1 cellular context compared by ENCODE assay signal in the genomic region with DNA sequence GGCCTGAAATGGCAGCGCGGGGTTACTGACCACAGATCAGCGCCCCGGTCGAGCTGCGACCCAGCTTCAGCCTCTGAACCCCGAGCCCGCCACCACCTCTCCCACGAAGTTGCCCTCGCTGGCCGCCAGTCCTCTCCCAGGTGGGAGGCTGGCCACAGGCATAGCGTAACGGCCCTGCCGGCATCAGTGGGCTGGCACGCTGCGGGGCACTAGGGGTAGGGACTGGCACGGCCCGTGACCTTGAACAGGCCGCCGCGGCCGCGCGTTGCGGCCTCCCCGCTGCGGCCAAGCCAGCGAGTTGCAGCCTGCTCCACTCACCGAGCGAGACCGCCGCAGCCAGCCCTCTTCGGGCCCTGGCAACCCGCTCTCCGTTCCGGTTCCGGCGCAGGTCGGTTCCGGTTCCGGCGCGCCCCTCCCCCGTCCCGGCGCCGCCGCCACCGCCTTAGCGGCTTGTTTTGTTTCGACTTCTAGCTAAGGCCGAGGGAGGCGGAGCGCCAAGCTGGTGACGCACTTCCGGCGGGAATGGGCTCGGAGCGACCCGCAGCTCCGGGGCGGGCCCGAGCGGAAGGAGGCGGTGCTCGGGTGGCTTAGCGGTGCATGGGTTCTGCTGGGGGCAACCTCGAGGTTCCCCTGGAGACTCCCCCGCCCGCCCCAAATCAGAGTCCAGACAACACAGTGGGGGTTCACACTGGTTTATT.
TF ChIP-seq lines count a peak whose summit lies in the region.

Gene USP19 (minus strand): TSS at position 386 of the 698 bp plus-strand sequence. CDS start 1,678 bp downstream, outside the sequence.

TF ChIP-seq in K562, 482 proteins besides CTCF, POLR2A, EP300 and RAD21 (continued from another document and continues in another):
- TF ChIP-seq, protein P1, sequence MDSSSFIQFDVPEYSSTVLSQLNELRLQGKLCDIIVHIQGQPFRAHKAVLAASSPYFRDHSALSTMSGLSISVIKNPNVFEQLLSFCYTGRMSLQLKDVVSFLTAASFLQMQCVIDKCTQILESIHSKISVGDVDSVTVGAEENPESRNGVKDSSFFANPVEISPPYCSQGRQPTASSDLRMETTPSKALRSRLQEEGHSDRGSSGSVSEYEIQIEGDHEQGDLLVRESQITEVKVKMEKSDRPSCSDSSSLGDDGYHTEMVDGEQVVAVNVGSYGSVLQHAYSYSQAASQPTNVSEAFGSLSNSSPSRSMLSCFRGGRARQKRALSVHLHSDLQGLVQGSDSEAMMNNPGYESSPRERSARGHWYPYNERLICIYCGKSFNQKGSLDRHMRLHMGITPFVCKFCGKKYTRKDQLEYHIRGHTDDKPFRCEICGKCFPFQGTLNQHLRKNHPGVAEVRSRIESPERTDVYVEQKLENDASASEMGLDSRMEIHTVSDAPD (CRISPR knock-in tag; IDR thresholded peaks at IDR 0.05) = no peak
- TF ChIP-seq L3MBTL2 (IDR thresholded peaks at IDR 0.05) (peak; percentile 24; the same call in 1 of the 2 replicates), HLTF (IDR thresholded peaks at IDR 0.05) (0 out of 2 replicates have a peak, but pooled peaks have one; percentile 30), ZBTB40 (IDR thresholded peaks at IDR 0.05) (peak; percentile 96), ZBTB40 (CRISPR knock-in tag; IDR thresholded peaks at IDR 0.05) (no peak), POLR2B (IDR thresholded peaks at IDR 0.05; ENCODE audit: low read depth, partially characterized antibody) (peak; percentile 65), ZNF431 (CRISPR knock-in tag; IDR thresholded peaks at IDR 0.05) (no peak), HDAC2 (IDR thresholded peaks at IDR 0.05) (no peak), DEAF1 (CRISPR knock-in tag; IDR thresholded peaks at IDR 0.05) (no peak), ZNF274 (IDR thresholded peaks at IDR 0.05; ENCODE audit: borderline replicate concordance, low read depth, low read length) (no peak), FOXJ3 (CRISPR knock-in tag; IDR thresholded peaks at IDR 0.05) (no peak), TFAP4 (CRISPR knock-in tag; IDR thresholded peaks at IDR 0.05; ENCODE audit: borderline replicate concordance) (peak; percentile 63; the same call in 1 of the 2 replicates), HMGXB4 (CRISPR knock-in tag; IDR thresholded peaks at IDR 0.05) (no peak), FOXP1 (CRISPR knock-in tag; IDR thresholded peaks at IDR 0.05) (peak; percentile 65; the same call in 1 of the 2 replicates), KLF13 (tag; IDR thresholded peaks at IDR 0.05; ENCODE audit: borderline replicate concordance, low read depth) (no peak), MEF2D (tag; conservative IDR thresholded peaks at IDR 0.05; ENCODE audit: low read depth) (no peak), RFX5 (IDR thresholded peaks at IDR 0.05; ENCODE audit: low read depth, low read length) (no peak), BRD9 (IDR thresholded peaks at IDR 0.05; ENCODE audit: low read depth, partially characterized antibody) (no peak), YBX1 (IDR thresholded peaks at IDR 0.05) (no peak), SRSF1 (IDR thresholded peaks at IDR 0.05; ENCODE audit: low read depth, low read length) (no peak), KAT8 (IDR thresholded peaks at IDR 0.05; ENCODE audit: low read depth) (no peak), CBFB (CRISPR knock-in tag; IDR thresholded peaks at IDR 0.05) (no peak), KAT2B (IDR thresholded peaks at IDR 0.05; ENCODE audit: low read depth, low read length) (no peak), MEF2A (IDR thresholded peaks at IDR 0.05; ENCODE audit: control insufficient read depth, low read depth, low read length) (no peak), GABPB1 (CRISPR knock-in tag; IDR thresholded peaks at IDR 0.05) (peak; percentile 96)
- TF ChIP-seq, protein P2, sequence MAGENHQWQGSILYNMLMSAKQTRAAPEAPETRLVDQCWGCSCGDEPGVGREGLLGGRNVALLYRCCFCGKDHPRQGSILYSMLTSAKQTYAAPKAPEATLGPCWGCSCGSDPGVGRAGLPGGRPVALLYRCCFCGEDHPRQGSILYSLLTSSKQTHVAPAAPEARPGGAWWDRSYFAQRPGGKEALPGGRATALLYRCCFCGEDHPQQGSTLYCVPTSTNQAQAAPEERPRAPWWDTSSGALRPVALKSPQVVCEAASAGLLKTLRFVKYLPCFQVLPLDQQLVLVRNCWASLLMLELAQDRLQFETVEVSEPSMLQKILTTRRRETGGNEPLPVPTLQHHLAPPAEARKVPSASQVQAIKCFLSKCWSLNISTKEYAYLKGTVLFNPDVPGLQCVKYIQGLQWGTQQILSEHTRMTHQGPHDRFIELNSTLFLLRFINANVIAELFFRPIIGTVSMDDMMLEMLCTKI (IDR thresholded peaks at IDR 0.05; ENCODE audit: partially characterized antibody) = no peak
- TF ChIP-seq, protein P3, sequence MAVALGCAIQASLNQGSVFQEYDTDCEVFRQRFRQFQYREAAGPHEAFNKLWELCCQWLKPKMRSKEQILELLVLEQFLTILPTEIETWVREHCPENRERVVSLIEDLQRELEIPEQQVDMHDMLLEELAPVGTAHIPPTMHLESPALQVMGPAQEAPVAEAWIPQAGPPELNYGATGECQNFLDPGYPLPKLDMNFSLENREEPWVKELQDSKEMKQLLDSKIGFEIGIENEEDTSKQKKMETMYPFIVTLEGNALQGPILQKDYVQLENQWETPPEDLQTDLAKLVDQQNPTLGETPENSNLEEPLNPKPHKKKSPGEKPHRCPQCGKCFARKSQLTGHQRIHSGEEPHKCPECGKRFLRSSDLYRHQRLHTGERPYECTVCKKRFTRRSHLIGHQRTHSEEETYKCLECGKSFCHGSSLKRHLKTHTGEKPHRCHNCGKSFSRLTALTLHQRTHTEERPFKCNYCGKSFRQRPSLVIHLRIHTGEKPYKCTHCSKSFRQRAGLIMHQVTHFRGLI (CRISPR knock-in tag; IDR thresholded peaks at IDR 0.05) = no peak
- TF ChIP-seq, protein P4, sequence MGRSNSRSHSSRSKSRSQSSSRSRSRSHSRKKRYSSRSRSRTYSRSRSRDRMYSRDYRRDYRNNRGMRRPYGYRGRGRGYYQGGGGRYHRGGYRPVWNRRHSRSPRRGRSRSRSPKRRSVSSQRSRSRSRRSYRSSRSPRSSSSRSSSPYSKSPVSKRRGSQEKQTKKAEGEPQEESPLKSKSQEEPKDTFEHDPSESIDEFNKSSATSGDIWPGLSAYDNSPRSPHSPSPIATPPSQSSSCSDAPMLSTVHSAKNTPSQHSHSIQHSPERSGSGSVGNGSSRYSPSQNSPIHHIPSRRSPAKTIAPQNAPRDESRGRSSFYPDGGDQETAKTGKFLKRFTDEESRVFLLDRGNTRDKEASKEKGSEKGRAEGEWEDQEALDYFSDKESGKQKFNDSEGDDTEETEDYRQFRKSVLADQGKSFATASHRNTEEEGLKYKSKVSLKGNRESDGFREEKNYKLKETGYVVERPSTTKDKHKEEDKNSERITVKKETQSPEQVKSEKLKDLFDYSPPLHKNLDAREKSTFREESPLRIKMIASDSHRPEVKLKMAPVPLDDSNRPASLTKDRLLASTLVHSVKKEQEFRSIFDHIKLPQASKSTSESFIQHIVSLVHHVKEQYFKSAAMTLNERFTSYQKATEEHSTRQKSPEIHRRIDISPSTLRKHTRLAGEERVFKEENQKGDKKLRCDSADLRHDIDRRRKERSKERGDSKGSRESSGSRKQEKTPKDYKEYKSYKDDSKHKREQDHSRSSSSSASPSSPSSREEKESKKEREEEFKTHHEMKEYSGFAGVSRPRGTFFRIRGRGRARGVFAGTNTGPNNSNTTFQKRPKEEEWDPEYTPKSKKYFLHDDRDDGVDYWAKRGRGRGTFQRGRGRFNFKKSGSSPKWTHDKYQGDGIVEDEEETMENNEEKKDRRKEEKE (IDR thresholded peaks at IDR 0.05; ENCODE audit: borderline replicate concordance in 1 of 2, control insufficient read depth in 1 of 2, low read depth in 2 of 2, low read length in 1 of 2) = no peak
- TF ChIP-seq, protein P5, sequence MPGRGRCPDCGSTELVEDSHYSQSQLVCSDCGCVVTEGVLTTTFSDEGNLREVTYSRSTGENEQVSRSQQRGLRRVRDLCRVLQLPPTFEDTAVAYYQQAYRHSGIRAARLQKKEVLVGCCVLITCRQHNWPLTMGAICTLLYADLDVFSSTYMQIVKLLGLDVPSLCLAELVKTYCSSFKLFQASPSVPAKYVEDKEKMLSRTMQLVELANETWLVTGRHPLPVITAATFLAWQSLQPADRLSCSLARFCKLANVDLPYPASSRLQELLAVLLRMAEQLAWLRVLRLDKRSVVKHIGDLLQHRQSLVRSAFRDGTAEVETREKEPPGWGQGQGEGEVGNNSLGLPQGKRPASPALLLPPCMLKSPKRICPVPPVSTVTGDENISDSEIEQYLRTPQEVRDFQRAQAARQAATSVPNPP (IDR thresholded peaks at IDR 0.05; ENCODE audit: borderline replicate concordance, insufficient read depth, insufficient read length) = no peak
